9 cellular contexts compared by ENCODE assay signal in genomic region chr2:133884739-133885381, GRCh38.
A peak's percentile ranks its signal among the peaks of the same experiment; 100 is the strongest.
DNase-seq lines count a peak whose midpoint lies in the region; ATAC-seq and TF ChIP-seq lines count a peak whose summit lies in the region.
"Had no signal": no experiment of that assay in that cellular context is flagged by ENCODE, and none has a peak within 500 bp of the region (broad histone marks: within the 10 kb centered on the region; RNA-seq: fewer than 3 reads in every experiment).

No MANE protein-coding gene starts in this region.

- TF ChIP-seq CTCF in adrenal gland (IDR thresholded peaks at IDR 0.05): peak in 5 of 6 experiments; percentile 18 to 35 (median 29)
- TF ChIP-seq CTCF in mesothelial cell of epicardium (IDR thresholded peaks at IDR 0.05; ENCODE audit: unreplicated experiment): no peak

- no peak overlapping the region for H3K4me3 ChIP-seq in adrenal gland
- H3K4me3 ChIP-seq in mesendoderm (ENCODE audit: low read length): no peak overlapping the region

- H3K23ac ChIP-seq in mesendoderm (ENCODE audit: low read length): no peak overlapping the region

- WGBS in adrenal gland, 4 donors: 57 to 80% (median 68%) methylated on average over 2 of the region's 2 CpGs
- no CpG with 5 or more reads among the region's 2 CpGs for whole genome bisulfite sequencing in mesendoderm (ENCODE audit: extremely low coverage, insufficient coverage, low lambda C conversion rate)

- no peaks in the 10 kb centered on the region for H3K36me3 Mint-ChIP-seq in mesothelial cell of epicardium

- no peak overlapping the region for H2BK15ac ChIP-seq in mesendoderm (replicated peaks; ENCODE audit: low read depth)

- no peak overlapping the region for H3K4ac ChIP-seq in mesendoderm (ENCODE audit: low read depth, low read length)

- no peaks in the 10 kb centered on the region for H3K36me3 ChIP-seq in adrenal gland (replicated peaks in 1 of 2)
- no peaks in the 10 kb centered on the region for H3K36me3 ChIP-seq in mesendoderm (ENCODE audit: control insufficient read depth, insufficient read depth, low read length)

- H3K4me2 ChIP-seq in mesendoderm (ENCODE audit: low read length): no peak overlapping the region

- no peak overlapping the region for H3K56ac ChIP-seq in mesendoderm (ENCODE audit: low read length)

- DNase-seq in DMS 273 (lab: John Stamatoyannopoulos, UW; ENCODE audit: unreplicated experiment): peak; percentile 52
- DNase-seq in HCEC 1CT: peak; percentile 35
- no peak for DNase-seq in adrenal gland
- peak; percentile 21 for DNase-seq in mesendoderm
- no peak for DNase-seq in mesothelial cell of epicardium (ENCODE audit: low spot score in 2 of 2, unreplicated experiment in 2 of 2)

- no peak overlapping the region for H2BK5ac ChIP-seq in mesendoderm (ENCODE audit: low read length)

- no peak overlapping the region for H4K8ac ChIP-seq in mesendoderm (ENCODE audit: low read depth, low read length)

- ATAC-seq in GM18858 (IDR thresholded peaks at IDR 0.05; ENCODE audit: unreplicated experiment): no peak
- no peak for ATAC-seq in GM18520 (IDR thresholded peaks at IDR 0.05; ENCODE audit: unreplicated experiment)
- ATAC-seq in GM18909 (IDR thresholded peaks at IDR 0.05; ENCODE audit: poor library complexity, unreplicated experiment): no peak

- no peak for TF ChIP-seq POLR2A in adrenal gland (IDR thresholded peaks at IDR 0.05)

- no peak overlapping the region for H2BK120ac ChIP-seq in mesendoderm (ENCODE audit: low read depth, low read length)

- no peak overlapping the region for H4K5ac ChIP-seq in mesendoderm (ENCODE audit: low read length)

- H3K27me3 ChIP-seq in adrenal gland (no peaks in the 10 kb centered on the region), mesendoderm (ENCODE audit: insufficient read depth, low read length, poor library complexity) (no peaks in the 10 kb centered on the region)

- H3K4me3 Mint-ChIP-seq in mesothelial cell of epicardium: no peak overlapping the region
- H3K4me3 Mint-ChIP-seq: nephron had no signal

- no peak overlapping the region for H3K27ac Mint-ChIP-seq in mesothelial cell of epicardium
- H3K27ac Mint-ChIP-seq: nephron had no signal

- intact Hi-C loops in adrenal gland (cut with DNase I): loop anchor here in 1 of 2 donors (5.0 to 10.0 kb wide), 2 partner anchors 232 to 360 kb away; no protein-coding TSS in a partner anchor

- peaks cover 23% of the 10 kb centered on the region for H3K4me1 Mint-ChIP-seq in mesothelial cell of epicardium

- no peak overlapping the region for H2AK5ac ChIP-seq in mesendoderm (ENCODE audit: low read length)

- H3K9me3 ChIP-seq in adrenal gland (replicated peaks in 1 of 3): no peaks in the 10 kb centered on the region

- H3K27ac ChIP-seq in adrenal gland (no peak overlapping the region), mesendoderm (ENCODE audit: low read depth, low read length) (no peak overlapping the region)

- peaks cover 5% of the 10 kb centered on the region for H3K9me3 Mint-ChIP-seq in mesothelial cell of epicardium

- H3K79me1 ChIP-seq in mesendoderm (ENCODE audit: low read length): no peaks in the 10 kb centered on the region

- H3K9ac ChIP-seq in mesendoderm (ENCODE audit: low read length): no peak overlapping the region

- H3K4me1 ChIP-seq in adrenal gland (replicated peaks in 1 of 2): no peaks in the 10 kb centered on the region
- H3K4me1 ChIP-seq in mesendoderm (ENCODE audit: control insufficient read depth, low read depth, low read length): no peaks in the 10 kb centered on the region

- H3K79me2 ChIP-seq in mesendoderm (ENCODE audit: control insufficient read depth, insufficient read depth, low read length): no peaks in the 10 kb centered on the region

- H3K18ac ChIP-seq in mesendoderm (ENCODE audit: low read length): no peak overlapping the region

- peaks cover 61% of the 10 kb centered on the region for H3K27me3 Mint-ChIP-seq in mesothelial cell of epicardium (ENCODE audit: low read depth)

Comparison
In these comparisons a context has a peak if more than half of its experiments do, and no peak if none do; other contexts are left out.
1. DNase-seq: peak in DMS 273 (single experiment), HCEC 1CT (single experiment) and mesendoderm (single experiment); none in adrenal gland (0 of 7) and mesothelial cell of epicardium (0 of 2).